11 cellular contexts compared by ENCODE assay signal in the genomic region with DNA sequence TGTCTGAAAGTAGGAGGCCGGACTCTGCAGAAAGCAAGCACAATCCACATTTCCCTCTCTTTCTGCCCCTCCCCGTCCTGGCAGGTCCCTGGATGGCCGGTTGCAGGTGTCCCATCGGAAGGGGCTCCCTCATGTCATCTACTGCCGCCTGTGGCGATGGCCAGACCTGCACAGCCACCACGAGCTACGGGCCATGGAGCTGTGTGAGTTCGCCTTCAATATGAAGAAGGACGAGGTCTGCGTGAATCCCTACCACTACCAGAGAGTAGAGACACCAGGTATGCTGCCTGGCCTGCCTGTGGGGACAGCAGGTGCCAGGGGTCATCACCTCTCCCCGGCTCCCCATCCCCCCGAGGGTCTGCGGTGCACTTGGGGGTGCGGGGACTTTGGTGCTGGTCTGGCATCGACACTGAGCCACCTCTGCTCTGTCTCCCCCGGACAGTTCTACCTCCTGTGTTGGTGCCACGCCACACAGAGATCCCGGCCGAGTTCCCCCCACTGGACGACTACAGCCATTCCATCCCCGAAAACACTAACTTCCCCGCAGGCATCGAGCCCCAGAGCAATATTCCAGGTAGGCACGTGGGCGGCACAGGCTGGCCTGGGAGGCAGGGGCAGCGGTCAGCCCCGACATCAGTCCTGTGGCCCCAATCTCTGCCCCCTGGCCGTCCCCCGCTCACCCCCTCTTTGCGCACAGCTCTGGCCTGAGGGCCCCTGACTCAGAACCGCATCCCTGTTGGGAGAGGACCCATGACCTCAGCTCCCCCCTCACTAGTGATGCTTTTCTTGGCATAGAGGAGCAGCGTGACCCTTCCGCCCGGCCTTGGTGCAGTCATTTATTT.
DNase-seq lines count a peak whose midpoint lies in the region; ATAC-seq and TF ChIP-seq lines count a peak whose summit lies in the region.
"Had no signal": no experiment of that assay in that cellular context is flagged by ENCODE, and none has a peak within 500 bp of the region (broad histone marks: within the 10 kb centered on the region; RNA-seq: fewer than 3 reads in every experiment).

No MANE protein-coding gene starts in this region.

- H3K14ac ChIP-seq in H9 (ENCODE audit: insufficient read depth, low read length), result no peak overlapping the region

- peak overlapping the region; percentile 85 to 95 (median 91) for H3K27ac Mint-ChIP-seq in H9

- H2BK12ac ChIP-seq in H9 (ENCODE audit: insufficient read length, low read depth, low read length), result no peak overlapping the region

- peak overlapping the region; percentile 41 to 54 for H3K4me3 Mint-ChIP-seq in H9

- H3K36me3 Mint-ChIP-seq in H9 (ENCODE audit: insufficient read depth in 1 of 3, low read depth in 3 of 3), result peaks cover 10 to 29% (median 16%) of the 10 kb centered on the region in 3 experiments

- ATAC-seq in sciatic nerve (peak; percentile 85), HG02870 (IDR thresholded peaks at IDR 0.05; ENCODE audit: unreplicated experiment) (no peak)

- no peak overlapping the region for H3K56ac ChIP-seq in H9 (ENCODE audit: insufficient read length, low read depth, low read length)

- H4K5ac ChIP-seq in H9 (ENCODE audit: insufficient read length, low read depth, low read length), result no peak overlapping the region

- peak; percentile 87 for DNase-seq in H9
- peak; percentile 90 for DNase-seq in brain pericyte (ENCODE audit: low read depth, low spot score)
- DNase-seq in hepatic stellate cell (ENCODE audit: low spot score), result peak; percentile 79
- DNase-seq in sciatic nerve (ENCODE audit: low spot score), result peak; percentile 77
- no peak for DNase-seq in NCI-H1105 treated with DMSO at 0.1 percent for 48 hours (lab: John Stamatoyannopoulos, UW)
- no peak for DNase-seq in NCI-H748 (lab: John Stamatoyannopoulos, UW; ENCODE audit: unreplicated experiment)
- DNase-seq in HT-29 (ENCODE audit: low spot score), result no peak
- DNase-seq: NCI-H510A treated with DMSO at 0.1 percent for 48 hours, SK-N-SH had no signal

- no peak overlapping the region for H2BK20ac ChIP-seq in H9 (ENCODE audit: low read depth, low read length, poor library complexity, severe bottlenecking)

- H3K9me3 Mint-ChIP-seq in H9, result no peaks in the 10 kb centered on the region; a peak in 2 of 5 replicates

- H4K91ac ChIP-seq in H9 (ENCODE audit: insufficient read length, low read depth, low read length), result no peak overlapping the region

- no peak overlapping the region for H2BK120ac ChIP-seq in H9 (ENCODE audit: low read depth, low read length, poor library complexity, severe bottlenecking)

- H2AK5ac ChIP-seq in H9 (ENCODE audit: insufficient read length, low read length), result no peak overlapping the region

- H3K23me2 ChIP-seq in H9 (ENCODE audit: insufficient read length, low read depth, low read length, poor library complexity, severe bottlenecking), result no peaks in the 10 kb centered on the region

- no peak overlapping the region for H3K23ac ChIP-seq in H9 (ENCODE audit: insufficient read length, low read depth, low read length)

- H3K79me2 ChIP-seq in H9 (ENCODE audit: insufficient read depth, low read length), result no peaks in the 10 kb centered on the region

- no peaks in the 10 kb centered on the region; the same call in 1 of the 2 replicates for H3K27me3 Mint-ChIP-seq in H9 (ENCODE audit: low read depth)

- H2AFZ ChIP-seq in H9 (ENCODE audit: low read length), result no peak overlapping the region

- H3T11ph ChIP-seq in H9 (ENCODE audit: low read length), result no peak overlapping the region

- no peaks in the 10 kb centered on the region for H3K9me3 ChIP-seq in H9 (ENCODE audit: control insufficient read depth, low read depth, low read length)
- H3K9me3 ChIP-seq: SK-N-SH had no signal

- no peaks in the 10 kb centered on the region for H3K79me1 ChIP-seq in H9 (ENCODE audit: insufficient read depth, low read depth, low read length, poor library complexity, severe bottlenecking)

- no peak overlapping the region for H4K8ac ChIP-seq in H9 (replicated peaks; ENCODE audit: insufficient read length, low read depth, low read length)

- intact Hi-C loops in sciatic nerve (cut with DNase I), result no loop called here

- TF ChIP-seq CTCF in H9 (conservative IDR thresholded peaks at IDR 0.05), result peak; percentile 47; the same call in 2 of the 3 replicates

- H3K4me2 ChIP-seq in H9 (ENCODE audit: insufficient read depth, insufficient read length, low read length), result peak overlapping the region; percentile 35
- H3K4me2 ChIP-seq: KMS-11, SK-N-SH had no signal

- no peak overlapping the region for H3K9ac ChIP-seq in H9 (ENCODE audit: extremely low read depth, insufficient read length, low read length)
- H3K9ac ChIP-seq: KMS-11, SK-N-SH had no signal

- no peak overlapping the region for H3K4ac ChIP-seq in H9 (ENCODE audit: low read depth, low read length)

- H2BK15ac ChIP-seq in H9 (ENCODE audit: low read depth, low read length), result no peak overlapping the region

- H3K4me1 Mint-ChIP-seq in H9, result peaks cover 45 to 50% of the 10 kb centered on the region in 2 experiments

- H3K27me3 ChIP-seq in H9 (ENCODE audit: insufficient read depth, low read length), result no peaks in the 10 kb centered on the region

- H3K18ac ChIP-seq in H9 (ENCODE audit: insufficient read length, low read depth, low read length), result no peak overlapping the region

- H3K4me1 ChIP-seq in H9 (ENCODE audit: insufficient read depth, low read length), result peaks cover 10% of the 10 kb centered on the region; the same call in 1 of the 2 replicates

- H2BK5ac ChIP-seq in H9 (ENCODE audit: insufficient read length, low read length), result no peak overlapping the region

- H3K27ac ChIP-seq in H9 (ENCODE audit: insufficient read length, low read depth, low read length), result no peak overlapping the region
- H3K27ac ChIP-seq: KMS-11 had no signal

- WGBS in H9 (ENCODE audit: extremely low coverage, insufficient read length, low lambda C conversion rate), result no CpG with 5 or more reads among the region's 35 CpGs

- H4K20me1 ChIP-seq in H9 (ENCODE audit: control insufficient read depth, insufficient read depth, insufficient read length), result no peaks in the 10 kb centered on the region

Comparison
In these comparisons a context has a peak if more than half of its experiments do, and no peak if none do; other contexts are left out.
1. DNase-seq: peak in H9 (single experiment), brain pericyte (single experiment), hepatic stellate cell (single experiment) and sciatic nerve (single experiment); none in NCI-H1105 treated with DMSO at 0.1 percent for 48 hours (single experiment), NCI-H748 (single experiment) and HT-29 (single experiment).